Comparison of ENCODE assay signal across 28 cellular contexts in genomic region chr11:15886866-15887265, GRCh38.
"Had no signal": no experiment of that assay in that cellular context is flagged by ENCODE, and none has a peak within 500 bp of the region (broad histone marks: within the 10 kb centered on the region; RNA-seq: fewer than 3 reads in every experiment).

No MANE protein-coding gene starts in this region.

- H3K9me3 Mint-ChIP-seq: activated B cell treated with CpG ODN at 0.5 μM for 24 hours; activated T-cell treated with anti-CD3 and anti-CD28 coated beads, Interleukin-2, amount 50 U/mL, for 4 hours; activated T-helper 2 cell treated with anti-CD3 and anti-CD28 coated beads, Interferon-gamma antibody, Interleukin-2, Interleukin-4, amounts not matched to agents 10 μg/mL and 5 μg/mL and 100 μg/mL, durations not matched to agents 14 hours and 24 hours and 36 hours; nephron progenitor cell; stimulated activated memory B cell treated with anti-CD40 and anti-IgM and Interleukin-4, amounts not matched to agents 10 μg/mL and 1 μg/mL and 100 μg/mL, for 72 hours had no signal

- H3K27ac Mint-ChIP-seq: activated B cell treated with CpG ODN at 0.5 μM for 24 hours; activated naive CD8-positive, alpha-beta T cell; activated T-helper 2 cell treated with anti-CD3 and anti-CD28 coated beads, Interferon-gamma antibody, Interleukin-2, Interleukin-4, amounts not matched to agents 10 μg/mL and 5 μg/mL and 100 μg/mL, durations not matched to agents 14 hours and 24 hours and 36 hours; effector memory CD8-positive, alpha-beta T cell; nephron progenitor cell; stimulated activated memory B cell treated with anti-CD40 and anti-IgM and Interleukin-4, amounts not matched to agents 10 μg/mL and 1 μg/mL and 100 μg/mL, for 72 hours; T-helper 17 cell had no signal

- H3K27me3 Mint-ChIP-seq: activated B cell treated with CpG ODN at 0.5 μM for 24 hours; activated naive CD8-positive, alpha-beta T cell; central memory CD8-positive, alpha-beta T cell; effector memory CD8-positive, alpha-beta T cell; stimulated activated memory B cell treated with anti-CD40 and anti-IgM and Interleukin-4, amounts not matched to agents 10 μg/mL and 1 μg/mL and 100 μg/mL, for 72 hours had no signal

- H3K36me3 ChIP-seq: adrenal gland, brain microvascular endothelial cell, esophagus muscularis mucosa, gastrocnemius medialis, right lobe of liver, upper lobe of left lung had no signal

- DNase-seq: activated B cell treated with CpG ODN at 0.5 μM for 24 hours; activated CD4-positive, alpha-beta T cell treated with anti-CD3 and anti-CD28 coated beads for 4 hours; activated CD4-positive, alpha-beta T cell treated with anti-CD3 and anti-CD28 coated beads, Interleukin-2, amount 50 U/mL, for 48 hours; activated CD8-positive, alpha-beta memory T cell treated with anti-CD3 and anti-CD28 coated beads, Interleukin-2, amount 50 U/mL, for 48 hours; activated naive CD4-positive, alpha-beta T cell; activated T-cell treated with anti-CD3 and anti-CD28 coated beads, Interleukin-2, amount 50 U/mL, for 4 hours; adrenal gland; brain microvascular endothelial cell; dorsolateral prefrontal cortex; effector memory CD8-positive, alpha-beta T cell; gastrocnemius medialis; hypothalamus; left ventricle myocardium superior; nephron progenitor cell; occipital lobe; posterior cingulate gyrus; right lobe of liver; T-helper 17 cell; testis; upper lobe of left lung had no signal

- FAIRE-seq: colon, endothelial cell of umbilical vein had no signal

- H3K4me3 Mint-ChIP-seq: activated B cell treated with CpG ODN at 0.5 μM for 24 hours; activated naive CD8-positive, alpha-beta T cell; activated T-cell treated with anti-CD3 and anti-CD28 coated beads, Interleukin-2, amount 50 U/mL, for 4 hours; central memory CD8-positive, alpha-beta T cell; effector memory CD8-positive, alpha-beta T cell; stimulated activated memory B cell treated with anti-CD40 and anti-IgM and Interleukin-4, amounts not matched to agents 10 μg/mL and 1 μg/mL and 100 μg/mL, for 72 hours; T-helper 17 cell had no signal

- H3K36me3 Mint-ChIP-seq: activated naive CD8-positive, alpha-beta T cell; stimulated activated memory B cell treated with anti-CD40 and anti-IgM and Interleukin-4, amounts not matched to agents 10 μg/mL and 1 μg/mL and 100 μg/mL, for 72 hours had no signal

- H3K9me3 ChIP-seq: adrenal gland, esophagus muscularis mucosa, gastrocnemius medialis, right lobe of liver, testis, upper lobe of left lung had no signal

- H3K4me1 ChIP-seq: adrenal gland, right lobe of liver, upper lobe of left lung had no signal

- H3K4me1 Mint-ChIP-seq: activated B cell treated with CpG ODN at 0.5 μM for 24 hours; central memory CD8-positive, alpha-beta T cell; stimulated activated memory B cell treated with anti-CD40 and anti-IgM and Interleukin-4, amounts not matched to agents 10 μg/mL and 1 μg/mL and 100 μg/mL, for 72 hours had no signal

- H3K4me3 ChIP-seq: adrenal gland, dorsolateral prefrontal cortex, esophagus muscularis mucosa, gastrocnemius medialis, right lobe of liver, skin epidermis, testis, upper lobe of left lung had no signal

- ATAC-seq: activated T-cell treated with anti-CD3 and anti-CD28 coated beads, Interleukin-2, amount 50 U/mL, for 4 hours; effector memory CD8-positive, alpha-beta T cell; gastrocnemius medialis; left ventricle myocardium superior; right lobe of liver; stimulated activated memory B cell treated with anti-CD40 and anti-IgM and Interleukin-4, amounts not matched to agents 10 μg/mL and 1 μg/mL and 100 μg/mL, for 72 hours; T-helper 17 cell had no signal

- H3K27me3 ChIP-seq: adrenal gland, brain microvascular endothelial cell, esophagus muscularis mucosa, gastrocnemius medialis, right lobe of liver, testis, upper lobe of left lung had no signal

- H3K27ac ChIP-seq: adrenal gland, brain microvascular endothelial cell, dorsolateral prefrontal cortex, esophagus muscularis mucosa, gastrocnemius medialis, right lobe of liver, skin epidermis, testis, upper lobe of left lung had no signal
